Comparison of ENCODE assay signal across 21 cellular contexts in genomic region chr15:95538693-95539092, GRCh38.
A peak's percentile ranks its signal among the peaks of the same experiment; 100 is the strongest.
DNase-seq lines count a peak whose midpoint lies in the region; ATAC-seq, FAIRE-seq and TF ChIP-seq lines count a peak whose summit lies in the region.
"Had no signal": no experiment of that assay in that cellular context is flagged by ENCODE, and none has a peak within 500 bp of the region (broad histone marks: within the 10 kb centered on the region; RNA-seq: fewer than 3 reads in every experiment).

No MANE protein-coding gene starts in this region.

- H3K9me1 ChIP-seq in K562 (ENCODE audit: control insufficient read depth, insufficient read depth, low read length): no peaks in the 10 kb centered on the region

- no peak overlapping the region for H3K18ac ChIP-seq in H9 (ENCODE audit: insufficient read length, low read depth, low read length)

- H3K4me1 Mint-ChIP-seq in nephron progenitor cell: peaks cover 30% of the 10 kb centered on the region
- peaks cover 2 to 5% of the 10 kb centered on the region in 2 experiments; a peak in 3 of 4 replicates for H3K4me1 Mint-ChIP-seq in H9
- H3K4me1 Mint-ChIP-seq: B cell had no signal

- intact Hi-C loops in K562 (cut with micrococcal nuclease): no loop called here

- POLR2A ChIA-PET in K562 (lab: Yijun Ruan, JAX): no interaction called here

- no peak for FAIRE-seq in K562 (lab: Jason Lieb, UNC)
- FAIRE-seq: D721Med, G401.6, GM12891, GM19239 had no signal

- no peak overlapping the region for H4K8ac ChIP-seq in H9 (replicated peaks; ENCODE audit: insufficient read length, low read depth, low read length)

- H3K27me3 ChIP-seq in K562 (ENCODE audit: control insufficient read depth in 2 of 2, insufficient read depth in 2 of 2, low read length in 2 of 2): peaks cover 4 to 9% of the 10 kb centered on the region in 2 experiments
- no peaks in the 10 kb centered on the region for H3K27me3 ChIP-seq in H9 (ENCODE audit: insufficient read depth, low read length)
- H3K27me3 ChIP-seq: BLaER1 treated with 17β-estradiol and CSF1 and Interleukin-3, amounts not matched to agents 10 nM and 100 nM had no signal

- no peak overlapping the region for H2BK12ac ChIP-seq in H9 (ENCODE audit: insufficient read length, low read depth, low read length)

- no peak for TF ChIP-seq EP300 in K562 (IDR thresholded peaks at IDR 0.05; ENCODE audit: low read length)

- peak overlapping the region; percentile 44 for H3K27ac Mint-ChIP-seq in nephron progenitor cell
- no peak overlapping the region for H3K27ac Mint-ChIP-seq in H9
- H3K27ac Mint-ChIP-seq: B cell; CD4-positive, alpha-beta T cell; CD8-positive, alpha-beta T cell had no signal

- H3K9me3 ChIP-seq in K562 (replicated peaks; ENCODE audit: control insufficient read depth, insufficient read depth, low read depth, low read length): no peaks in the 10 kb centered on the region
- H3K9me3 ChIP-seq in H9 (ENCODE audit: control insufficient read depth, low read depth, low read length): no peaks in the 10 kb centered on the region
- H3K9me3 ChIP-seq: A549; BLaER1 treated with 17β-estradiol and CSF1 and Interleukin-3, amounts not matched to agents 10 nM and 100 nM; Caco-2 had no signal

- H3K4me3 Mint-ChIP-seq in nephron progenitor cell: no peak overlapping the region
- no peak overlapping the region for H3K4me3 Mint-ChIP-seq in H9
- H3K4me3 Mint-ChIP-seq: B cell; CD4-positive, alpha-beta T cell; CD8-positive, alpha-beta T cell had no signal

- no peak overlapping the region for H2BK15ac ChIP-seq in H9 (ENCODE audit: low read depth, low read length)

- no peak for TF ChIP-seq POLR2A in K562 (conservative IDR thresholded peaks at IDR 0.05)

- H2AFZ ChIP-seq in K562 (ENCODE audit: low read depth, low read length) (no peak overlapping the region), H9 (ENCODE audit: low read length) (no peak overlapping the region)

- H4K91ac ChIP-seq in H9 (ENCODE audit: insufficient read length, low read depth, low read length): no peak overlapping the region

- H3K4me1 ChIP-seq in K562 (replicated peaks in 1 of 2; ENCODE audit: control insufficient read depth in 2 of 2, insufficient read depth in 2 of 2, low read length in 2 of 2): no peaks in the 10 kb centered on the region
- no peaks in the 10 kb centered on the region for H3K4me1 ChIP-seq in H9 (ENCODE audit: insufficient read depth, low read length)
- H3K4me1 ChIP-seq: A549, Caco-2 had no signal

- H2BK20ac ChIP-seq in H9 (ENCODE audit: low read depth, low read length, poor library complexity, severe bottlenecking): no peak overlapping the region

- no peaks in the 10 kb centered on the region for H4K20me1 ChIP-seq in K562 (replicated peaks; ENCODE audit: control insufficient read depth, insufficient read depth, low read length)
- no peaks in the 10 kb centered on the region for H4K20me1 ChIP-seq in H9 (ENCODE audit: control insufficient read depth, insufficient read depth, insufficient read length)
- H4K20me1 ChIP-seq: BLaER1 treated with 17β-estradiol and CSF1 and Interleukin-3, amounts not matched to agents 10 nM and 100 nM had no signal

- in situ Hi-C loops in K562 (cut with MboI): no loop called here

- H3K56ac ChIP-seq in H9 (ENCODE audit: insufficient read length, low read depth, low read length): no peak overlapping the region

- H3K79me1 ChIP-seq in H9 (ENCODE audit: insufficient read depth, low read depth, low read length, poor library complexity, severe bottlenecking): no peaks in the 10 kb centered on the region

- no peak for TF ChIP-seq RAD21 in K562 (CRISPR knock-in tag; conservative IDR thresholded peaks at IDR 0.05 in 1 of 2, IDR thresholded peaks at IDR 0.05 in 1 of 2)

- no peak overlapping the region for H2BK120ac ChIP-seq in H9 (ENCODE audit: low read depth, low read length, poor library complexity, severe bottlenecking)

- no peak overlapping the region for H3K9ac ChIP-seq in K562 (ENCODE audit: insufficient read depth in 1 of 2, low read depth in 2 of 2, low read length in 2 of 2)
- H3K9ac ChIP-seq in H9 (ENCODE audit: extremely low read depth, insufficient read length, low read length): no peak overlapping the region
- H3K9ac ChIP-seq: BLaER1 treated with 17β-estradiol and CSF1 and Interleukin-3, amounts not matched to agents 10 nM and 100 nM had no signal

- no peak overlapping the region for H3K23ac ChIP-seq in H9 (ENCODE audit: insufficient read length, low read depth, low read length)

- H2BK5ac ChIP-seq in H9 (ENCODE audit: insufficient read length, low read length): no peak overlapping the region

- DNase-seq in MV-4-11 (lab: John Stamatoyannopoulos, UW): peak; percentile 4
- no peak for DNase-seq in K562 (ENCODE audit: extremely low read depth in 1 of 4, low spot score in 3 of 4)
- no peak for DNase-seq in nephron progenitor cell
- no peak for DNase-seq in H9
- DNase-seq: AML-193; Caco-2; Calu3; CD4-positive, alpha-beta T cell; CD8-positive, alpha-beta T cell; DMS79 treated with DMSO at 0.1 percent for 48 hours; GF-D8 had no signal

- H3K14ac ChIP-seq in H9 (ENCODE audit: insufficient read depth, low read length): no peak overlapping the region

- no peak overlapping the region for H3K4me3 ChIP-seq in K562
- H3K4me3 ChIP-seq: A549; BLaER1 treated with 17β-estradiol and CSF1 and Interleukin-3, amounts not matched to agents 10 nM and 100 nM had no signal

- H2AK5ac ChIP-seq in H9 (ENCODE audit: insufficient read length, low read length): no peak overlapping the region

- no peaks in the 10 kb centered on the region for H3K9me3 Mint-ChIP-seq in nephron progenitor cell
- no peaks in the 10 kb centered on the region for H3K9me3 Mint-ChIP-seq in H9
- H3K9me3 Mint-ChIP-seq: CD4-positive, alpha-beta T cell; CD8-positive, alpha-beta T cell had no signal

- BruUV-seq in K562 (replicated peaks; lab: Mats Ljungman, UMichigan): no TSS peak

- no peaks in the 10 kb centered on the region for H3K79me2 ChIP-seq in K562 (ENCODE audit: control insufficient read depth, insufficient read depth, low read length)
- H3K79me2 ChIP-seq in H9 (ENCODE audit: insufficient read depth, low read length): no peaks in the 10 kb centered on the region

- no peak overlapping the region for H3K4me2 ChIP-seq in K562 (ENCODE audit: insufficient read depth, low read length)
- H3K4me2 ChIP-seq in H9 (ENCODE audit: insufficient read depth, insufficient read length, low read length): no peak overlapping the region
- H3K4me2 ChIP-seq: A549 had no signal

- H3K27ac ChIP-seq in K562 (ENCODE audit: extremely low read depth, low read depth, low read length) (no peak overlapping the region), H9 (ENCODE audit: insufficient read length, low read depth, low read length) (no peak overlapping the region)
- H3K27ac ChIP-seq: 22Rv1; A549; BLaER1 treated with 17β-estradiol and CSF1 and Interleukin-3, amounts not matched to agents 10 nM and 100 nM; C4-2B had no signal

- H3K36me3 Mint-ChIP-seq in nephron progenitor cell (ENCODE audit: low read depth): no peaks in the 10 kb centered on the region
- no peaks in the 10 kb centered on the region for H3K36me3 Mint-ChIP-seq in H9 (ENCODE audit: insufficient read depth in 1 of 3, low read depth in 3 of 3)
- H3K36me3 Mint-ChIP-seq: CD8-positive, alpha-beta T cell had no signal

- H3K27me3 Mint-ChIP-seq in nephron progenitor cell (ENCODE audit: low read depth, poor library complexity): peaks cover 2% of the 10 kb centered on the region
- no peaks in the 10 kb centered on the region for H3K27me3 Mint-ChIP-seq in H9 (ENCODE audit: low read depth)
- H3K27me3 Mint-ChIP-seq: B cell had no signal

- H3K36me3 ChIP-seq in K562 (ENCODE audit: control insufficient read depth, insufficient read depth, low read length): no peaks in the 10 kb centered on the region
- H3K36me3 ChIP-seq: BLaER1 treated with 17β-estradiol and CSF1 and Interleukin-3, amounts not matched to agents 10 nM and 100 nM had no signal

- H3K23me2 ChIP-seq in H9 (ENCODE audit: insufficient read length, low read depth, low read length, poor library complexity, severe bottlenecking): no peaks in the 10 kb centered on the region

- 1% methylated on average over 5 of the region's 5 CpGs for WGBS in K562 (ENCODE audit: insufficient coverage, low coverage, missing lambda C conversion rate)
- WGBS in H9 (ENCODE audit: extremely low coverage, insufficient read length, low lambda C conversion rate): no CpG with 5 or more reads among the region's 5 CpGs

- TF ChIP-seq CTCF in K562 (IDR thresholded peaks at IDR 0.05 in 2 of 3, conservative IDR thresholded peaks at IDR 0.05 in 1 of 3; ENCODE audit: insufficient read depth in 2 of 3, low read depth in 1 of 3, low read length in 3 of 3) (no peak), nephron progenitor cell (IDR thresholded peaks at IDR 0.05) (no peak), H9 (conservative IDR thresholded peaks at IDR 0.05) (no peak)

- no peak overlapping the region for H3K4ac ChIP-seq in H9 (ENCODE audit: low read depth, low read length)

- CTCF ChIA-PET in K562 (lab: Yijun Ruan, JAX; ENCODE audit: low intra/inter-chr PET ratio): no interaction called here

- H4K5ac ChIP-seq in H9 (ENCODE audit: insufficient read length, low read depth, low read length): no peak overlapping the region

- no peak overlapping the region for H3T11ph ChIP-seq in H9 (ENCODE audit: low read length)

- no peak for ATAC-seq in K562
- no peak for ATAC-seq in HG03378 (IDR thresholded peaks at IDR 0.05; ENCODE audit: unreplicated experiment)
- ATAC-seq: A549; CD8-positive, alpha-beta T cell had no signal

TF ChIP-seq in K562, 482 proteins besides CTCF, POLR2A, EP300 and RAD21 (continues in another document):
- TF ChIP-seq NR2C1 (IDR thresholded peaks at IDR 0.05) (no peak), NR2C1 (tag; IDR thresholded peaks at IDR 0.05) (no peak), ZNF282 (CRISPR knock-in tag; IDR thresholded peaks at IDR 0.05) (no peak), MLX (CRISPR knock-in tag; conservative IDR thresholded peaks at IDR 0.05) (no peak), SMARCC2 (IDR thresholded peaks at IDR 0.05; ENCODE audit: low read depth) (no peak), CC2D1A (IDR thresholded peaks at IDR 0.05) (no peak), KAT2B (IDR thresholded peaks at IDR 0.05; ENCODE audit: low read depth, low read length) (no peak), HLTF (IDR thresholded peaks at IDR 0.05) (no peak), RHOXF2B (CRISPR knock-in tag; conservative IDR thresholded peaks at IDR 0.05) (no peak), ZNF436 (CRISPR knock-in tag; IDR thresholded peaks at IDR 0.05) (no peak)
